In the genomic region with DNA sequence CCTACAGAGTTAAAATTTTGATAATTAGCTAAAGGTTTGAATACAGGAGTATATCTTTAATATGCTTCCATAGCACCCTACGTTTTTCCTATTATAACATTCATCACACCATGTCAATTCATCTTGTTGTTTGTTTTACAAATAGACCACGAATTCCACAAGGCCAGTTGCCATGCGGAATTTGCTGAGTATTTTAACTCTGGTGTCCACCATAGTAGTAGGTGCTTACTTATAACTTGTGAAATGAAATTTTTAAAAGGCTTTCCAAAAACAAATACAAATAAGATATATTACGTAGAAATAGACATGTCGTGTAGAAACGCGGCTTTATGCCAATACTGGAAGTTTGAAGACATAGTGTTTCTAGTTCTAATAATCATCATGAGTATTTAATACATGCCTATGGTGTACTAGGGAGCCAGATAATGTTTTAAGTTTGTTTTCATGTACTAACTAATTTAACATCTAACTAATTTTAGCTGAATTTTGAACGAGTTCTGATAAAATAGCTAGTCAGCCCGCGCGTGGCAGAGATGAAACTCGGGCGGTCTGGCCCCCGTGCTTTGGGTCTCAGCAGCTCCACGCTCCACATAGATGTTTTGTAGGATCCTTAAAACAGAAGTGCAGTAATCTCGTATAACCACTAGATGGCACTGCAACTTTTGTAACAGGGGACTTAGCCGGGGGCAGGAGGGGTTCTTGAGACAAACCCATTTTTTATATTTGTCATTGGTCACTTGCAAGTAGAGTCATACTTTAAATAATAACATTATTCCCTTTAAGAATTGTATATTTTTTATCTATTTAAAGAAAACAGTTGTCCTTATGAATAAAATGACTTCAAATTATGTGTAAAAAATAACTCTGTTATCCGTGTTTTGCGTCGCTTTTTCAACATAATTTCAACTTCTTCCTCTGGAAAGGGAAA, we compare ENCODE assay signal across 1 cellular context.
TF ChIP-seq lines count a peak whose summit lies in the region.

No MANE protein-coding gene starts in this region.

TF ChIP-seq in H1, 55 proteins besides CTCF, POLR2A, EP300 and RAD21 (continued from another document):
- TF ChIP-seq ATF2 (IDR thresholded peaks at IDR 0.05; ENCODE audit: low read length) (no peak), SRF (IDR thresholded peaks at IDR 0.05; ENCODE audit: low read depth, low read length) (no peak), SIN3A (conservative IDR thresholded peaks at IDR 0.05 in 1 of 2, IDR thresholded peaks at IDR 0.05 in 1 of 2; ENCODE audit: low read depth in 1 of 2, low read length in 2 of 2) (no peak), TCF12 (IDR thresholded peaks at IDR 0.05; ENCODE audit: low read depth, low read length) (no peak), POU5F1 (IDR thresholded peaks at IDR 0.05; ENCODE audit: low read depth, low read length) (no peak), SP2 (IDR thresholded peaks at IDR 0.05; ENCODE audit: low read length) (no peak), SUZ12 (IDR thresholded peaks at IDR 0.05; ENCODE audit: low read length) (no peak), GTF2F1 (IDR thresholded peaks at IDR 0.05; ENCODE audit: borderline replicate concordance, low read depth, low read length) (no peak), TAF7 (optimal IDR thresholded peaks at IDR 0.05; ENCODE audit: borderline replicate concordance, low read depth, low read length) (no peak), BRCA1 (IDR thresholded peaks at IDR 0.05; ENCODE audit: low read depth, low read length) (no peak), RBBP5 (IDR thresholded peaks at IDR 0.05; ENCODE audit: borderline replicate concordance, low read depth, low read length) (no peak), CREB1 (IDR thresholded peaks at IDR 0.05) (no peak), RNF2 (IDR thresholded peaks at IDR 0.05; ENCODE audit: borderline replicate concordance, low read depth, low read length, missing control alignments, poor library complexity, severe bottlenecking) (no peak)
- TF ChIP-seq, protein P1, sequence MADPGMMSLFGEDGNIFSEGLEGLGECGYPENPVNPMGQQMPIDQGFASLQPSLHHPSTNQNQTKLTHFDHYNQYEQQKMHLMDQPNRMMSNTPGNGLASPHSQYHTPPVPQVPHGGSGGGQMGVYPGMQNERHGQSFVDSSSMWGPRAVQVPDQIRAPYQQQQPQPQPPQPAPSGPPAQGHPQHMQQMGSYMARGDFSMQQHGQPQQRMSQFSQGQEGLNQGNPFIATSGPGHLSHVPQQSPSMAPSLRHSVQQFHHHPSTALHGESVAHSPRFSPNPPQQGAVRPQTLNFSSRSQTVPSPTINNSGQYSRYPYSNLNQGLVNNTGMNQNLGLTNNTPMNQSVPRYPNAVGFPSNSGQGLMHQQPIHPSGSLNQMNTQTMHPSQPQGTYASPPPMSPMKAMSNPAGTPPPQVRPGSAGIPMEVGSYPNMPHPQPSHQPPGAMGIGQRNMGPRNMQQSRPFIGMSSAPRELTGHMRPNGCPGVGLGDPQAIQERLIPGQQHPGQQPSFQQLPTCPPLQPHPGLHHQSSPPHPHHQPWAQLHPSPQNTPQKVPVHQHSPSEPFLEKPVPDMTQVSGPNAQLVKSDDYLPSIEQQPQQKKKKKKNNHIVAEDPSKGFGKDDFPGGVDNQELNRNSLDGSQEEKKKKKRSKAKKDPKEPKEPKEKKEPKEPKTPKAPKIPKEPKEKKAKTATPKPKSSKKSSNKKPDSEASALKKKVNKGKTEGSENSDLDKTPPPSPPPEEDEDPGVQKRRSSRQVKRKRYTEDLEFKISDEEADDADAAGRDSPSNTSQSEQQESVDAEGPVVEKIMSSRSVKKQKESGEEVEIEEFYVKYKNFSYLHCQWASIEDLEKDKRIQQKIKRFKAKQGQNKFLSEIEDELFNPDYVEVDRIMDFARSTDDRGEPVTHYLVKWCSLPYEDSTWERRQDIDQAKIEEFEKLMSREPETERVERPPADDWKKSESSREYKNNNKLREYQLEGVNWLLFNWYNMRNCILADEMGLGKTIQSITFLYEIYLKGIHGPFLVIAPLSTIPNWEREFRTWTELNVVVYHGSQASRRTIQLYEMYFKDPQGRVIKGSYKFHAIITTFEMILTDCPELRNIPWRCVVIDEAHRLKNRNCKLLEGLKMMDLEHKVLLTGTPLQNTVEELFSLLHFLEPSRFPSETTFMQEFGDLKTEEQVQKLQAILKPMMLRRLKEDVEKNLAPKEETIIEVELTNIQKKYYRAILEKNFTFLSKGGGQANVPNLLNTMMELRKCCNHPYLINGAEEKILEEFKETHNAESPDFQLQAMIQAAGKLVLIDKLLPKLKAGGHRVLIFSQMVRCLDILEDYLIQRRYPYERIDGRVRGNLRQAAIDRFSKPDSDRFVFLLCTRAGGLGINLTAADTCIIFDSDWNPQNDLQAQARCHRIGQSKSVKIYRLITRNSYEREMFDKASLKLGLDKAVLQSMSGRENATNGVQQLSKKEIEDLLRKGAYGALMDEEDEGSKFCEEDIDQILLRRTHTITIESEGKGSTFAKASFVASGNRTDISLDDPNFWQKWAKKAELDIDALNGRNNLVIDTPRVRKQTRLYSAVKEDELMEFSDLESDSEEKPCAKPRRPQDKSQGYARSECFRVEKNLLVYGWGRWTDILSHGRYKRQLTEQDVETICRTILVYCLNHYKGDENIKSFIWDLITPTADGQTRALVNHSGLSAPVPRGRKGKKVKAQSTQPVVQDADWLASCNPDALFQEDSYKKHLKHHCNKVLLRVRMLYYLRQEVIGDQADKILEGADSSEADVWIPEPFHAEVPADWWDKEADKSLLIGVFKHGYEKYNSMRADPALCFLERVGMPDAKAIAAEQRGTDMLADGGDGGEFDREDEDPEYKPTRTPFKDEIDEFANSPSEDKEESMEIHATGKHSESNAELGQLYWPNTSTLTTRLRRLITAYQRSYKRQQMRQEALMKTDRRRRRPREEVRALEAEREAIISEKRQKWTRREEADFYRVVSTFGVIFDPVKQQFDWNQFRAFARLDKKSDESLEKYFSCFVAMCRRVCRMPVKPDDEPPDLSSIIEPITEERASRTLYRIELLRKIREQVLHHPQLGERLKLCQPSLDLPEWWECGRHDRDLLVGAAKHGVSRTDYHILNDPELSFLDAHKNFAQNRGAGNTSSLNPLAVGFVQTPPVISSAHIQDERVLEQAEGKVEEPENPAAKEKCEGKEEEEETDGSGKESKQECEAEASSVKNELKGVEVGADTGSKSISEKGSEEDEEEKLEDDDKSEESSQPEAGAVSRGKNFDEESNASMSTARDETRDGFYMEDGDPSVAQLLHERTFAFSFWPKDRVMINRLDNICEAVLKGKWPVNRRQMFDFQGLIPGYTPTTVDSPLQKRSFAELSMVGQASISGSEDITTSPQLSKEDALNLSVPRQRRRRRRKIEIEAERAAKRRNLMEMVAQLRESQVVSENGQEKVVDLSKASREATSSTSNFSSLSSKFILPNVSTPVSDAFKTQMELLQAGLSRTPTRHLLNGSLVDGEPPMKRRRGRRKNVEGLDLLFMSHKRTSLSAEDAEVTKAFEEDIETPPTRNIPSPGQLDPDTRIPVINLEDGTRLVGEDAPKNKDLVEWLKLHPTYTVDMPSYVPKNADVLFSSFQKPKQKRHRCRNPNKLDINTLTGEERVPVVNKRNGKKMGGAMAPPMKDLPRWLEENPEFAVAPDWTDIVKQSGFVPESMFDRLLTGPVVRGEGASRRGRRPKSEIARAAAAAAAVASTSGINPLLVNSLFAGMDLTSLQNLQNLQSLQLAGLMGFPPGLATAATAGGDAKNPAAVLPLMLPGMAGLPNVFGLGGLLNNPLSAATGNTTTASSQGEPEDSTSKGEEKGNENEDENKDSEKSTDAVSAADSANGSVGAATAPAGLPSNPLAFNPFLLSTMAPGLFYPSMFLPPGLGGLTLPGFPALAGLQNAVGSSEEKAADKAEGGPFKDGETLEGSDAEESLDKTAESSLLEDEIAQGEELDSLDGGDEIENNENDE (IDR thresholded peaks at IDR 0.05; ENCODE audit: insufficient replicate concordance, low read length): no peak
